ENCODE assay signal across 18 cellular contexts in the genomic region with DNA sequence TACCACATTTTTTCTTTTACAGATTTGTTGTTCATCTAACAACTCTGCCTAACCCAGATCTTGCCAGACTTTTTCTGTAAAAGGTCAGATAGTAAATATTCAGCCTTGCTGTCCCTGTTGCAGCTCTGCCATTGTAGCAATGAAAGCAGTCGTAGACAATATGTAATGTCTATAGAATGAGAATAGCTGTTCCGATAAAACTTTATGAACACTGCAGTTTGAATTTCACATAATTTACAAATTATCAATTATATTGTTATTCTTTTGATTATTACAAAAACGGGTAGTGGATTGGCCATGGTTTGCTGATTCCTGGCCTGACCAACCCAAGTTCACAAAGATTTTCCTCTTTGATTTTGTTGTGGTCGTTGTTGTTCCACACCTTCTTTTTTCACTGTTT. TPM values are rescaled to one million over a fixed set of nuclear protein-coding genes. Genes with fewer than 3 reads are reported as not detected.
DNase-seq lines count a peak whose midpoint lies in the region; ATAC-seq and TF ChIP-seq lines count a peak whose summit lies in the region.
"Had no signal": no experiment of that assay in that cellular context is flagged by ENCODE, and none has a peak within 500 bp of the region (broad histone marks: within the 10 kb centered on the region; RNA-seq: fewer than 3 reads in every experiment).

No MANE protein-coding gene starts in this region.

- no peaks in the 10 kb centered on the region for H4K20me1 ChIP-seq in mammary epithelial cell (ENCODE audit: insufficient read depth, low read length)

- in situ Hi-C loops in mammary epithelial cell (cut with MboI; ENCODE audit: low sequenced_read_pairs in 2 of 2) = loop anchor here in 1 of 2 donors (25.0 kb wide), 1 partner anchor 327 kb away; a partner anchor contains a TSS

- H2AFZ ChIP-seq in mammary epithelial cell (ENCODE audit: low read depth, low read length) = no peak overlapping the region

- H3K27me3 ChIP-seq in mammary epithelial cell (ENCODE audit: insufficient read depth, low read length) = no peaks in the 10 kb centered on the region
- H3K27me3 ChIP-seq in thoracic aorta (replicated peaks; ENCODE audit: insufficient read depth) = no peaks in the 10 kb centered on the region
- H3K27me3 ChIP-seq in BE2C = no peaks in the 10 kb centered on the region
- H3K27me3 ChIP-seq: esophagus squamous epithelium had no signal

- H3K27ac ChIP-seq in mammary epithelial cell (ENCODE audit: insufficient read depth, low read depth, low read length) = no peak overlapping the region
- H3K27ac ChIP-seq in thoracic aorta = no peak overlapping the region
- H3K27ac ChIP-seq: esophagus squamous epithelium had no signal

- H3K36me3 ChIP-seq in mammary epithelial cell (ENCODE audit: insufficient read depth, low read length) (no peaks in the 10 kb centered on the region), thoracic aorta (no peaks in the 10 kb centered on the region), BE2C (no peaks in the 10 kb centered on the region)
- H3K36me3 ChIP-seq: esophagus squamous epithelium had no signal

- ATAC-seq in thoracic aorta (ENCODE audit: insufficient number of reproducible peaks, low FRiP score, low read depth) = no peak
- ATAC-seq: HCT116, sciatic nerve had no signal

- DNase-seq in MCF 10A (ENCODE audit: unreplicated experiment) (no peak), mammary epithelial cell (no peak), glutamatergic neuron (no peak), thoracic aorta (ENCODE audit: low spot score) (no peak), foreskin fibroblast (no peak), posterior cingulate gyrus (no peak), BE2C (no peak)
- no peak for DNase-seq in activated CD4-positive, alpha-beta memory T cell treated with anti-CD3 and anti-CD28 coated beads, Interleukin-2, amount 10 ng/mL, durations not matched to agents 7 days and 5 days
- DNase-seq: activated CD4-positive, alpha-beta T cell treated with anti-CD3 and anti-CD28 coated beads for 1 hour; activated effector memory CD4-positive, alpha-beta T cell treated with Interleukin-2 at 50 U/mL for 16 hours; dermis blood vessel endothelial cell; esophagus squamous epithelium; head of caudate nucleus; NCI-H146; NCI-H226; stimulated activated CD4-positive, alpha-beta T cell treated with anti-CD3 and anti-CD28 coated beads, Interleukin-1b, Interleukin-23, amount 100 ng/mL, for 48 hours had no signal

- H3K4me3 ChIP-seq in mammary epithelial cell (replicated peaks in 1 of 3; ENCODE audit: insufficient read depth in 1 of 3, low read depth in 2 of 3, low read length in 3 of 3) (no peak overlapping the region), thoracic aorta (peak overlapping the region; percentile 98), foreskin fibroblast (ENCODE audit: low read depth in 1 of 2, low read length in 2 of 2) (no peak overlapping the region), BE2C (ENCODE audit: low read depth, low read length) (no peak overlapping the region)

- H3K4me1 Mint-ChIP-seq in MCF 10A (ENCODE audit: insufficient read depth, unreplicated experiment) (peaks cover 18% of the 10 kb centered on the region), glutamatergic neuron (ENCODE audit: low read depth, unreplicated experiment) (peaks cover 2% of the 10 kb centered on the region)
- H3K4me1 Mint-ChIP-seq in activated CD4-positive, alpha-beta memory T cell treated with anti-CD3 and anti-CD28 coated beads, Interleukin-2, amount 10 ng/mL, durations not matched to agents 7 days and 5 days = peaks cover 43% of the 10 kb centered on the region

- H3K4me1 ChIP-seq in mammary epithelial cell (ENCODE audit: insufficient read depth, low read length) (no peaks in the 10 kb centered on the region), thoracic aorta (ENCODE audit: control insufficient read depth in 1 of 2, low read depth in 2 of 2) (peaks cover 20 to 26% of the 10 kb centered on the region in 2 donors), BE2C (no peaks in the 10 kb centered on the region)

- POLR2A ChIA-PET in MCF 10A (lab: Yijun Ruan, JAX) = no interaction called here
- POLR2A ChIA-PET in activated CD4-positive, alpha-beta memory T cell treated with anti-CD3 and anti-CD28 coated beads, Interleukin-2, amount 10 ng/mL, durations not matched to agents 7 days and 5 days (lab: Charles Lee) = interaction anchor here (4.3 kb wide), 1 partner anchor 130 kb away, joined by 47 read pairs; a partner anchor contains a TSS

- H3K79me2 ChIP-seq in mammary epithelial cell (ENCODE audit: insufficient read depth, low read length) = peaks cover 41% of the 10 kb centered on the region

- no peak for TF ChIP-seq CTCF in MCF 10A (IDR thresholded peaks at IDR 0.05; ENCODE audit: unreplicated experiment)
- TF ChIP-seq CTCF in mammary epithelial cell (conservative IDR thresholded peaks at IDR 0.05 in 1 of 2, IDR thresholded peaks at IDR 0.05 in 1 of 2; ENCODE audit: extremely low read depth in 1 of 2, insufficient read depth in 1 of 2, low read depth in 1 of 2, low read length in 2 of 2) = no peak
- no peak for TF ChIP-seq CTCF in glutamatergic neuron (IDR thresholded peaks at IDR 0.05; ENCODE audit: partially characterized antibody, unreplicated experiment)
- TF ChIP-seq CTCF in thoracic aorta (IDR thresholded peaks at IDR 0.05) = no peak
- no peak for TF ChIP-seq CTCF in foreskin fibroblast (IDR thresholded peaks at IDR 0.05; ENCODE audit: low read depth, low read length)
- no peak for TF ChIP-seq CTCF in BE2C (IDR thresholded peaks at IDR 0.05; ENCODE audit: low read depth, low read length)

- H3K4me2 ChIP-seq in mammary epithelial cell (ENCODE audit: insufficient read depth, low read depth, low read length) = no peak overlapping the region

- CTCF ChIA-PET in MCF 10A (lab: Yijun Ruan, JAX) (no interaction called here), mammary epithelial cell (lab: Charles Lee; ENCODE audit: low non-redundant PET) (no interaction called here)
- CTCF ChIA-PET in activated CD4-positive, alpha-beta memory T cell treated with anti-CD3 and anti-CD28 coated beads, Interleukin-2, amount 10 ng/mL, durations not matched to agents 7 days and 5 days (lab: Charles Lee) = interaction anchor here (7.5 kb wide), 1 partner anchor 129 kb away, joined by 98 read pairs; a partner anchor contains a TSS

- dilution Hi-C loops in mammary epithelial cell (cut with HindIII; ENCODE audit: low sequenced_read_pairs) = no loop called here

- no peak overlapping the region for H3K9ac ChIP-seq in mammary epithelial cell (ENCODE audit: insufficient read depth, low read length)

- H3K9me3 Mint-ChIP-seq in MCF 10A (ENCODE audit: unreplicated experiment) (no peaks in the 10 kb centered on the region), glutamatergic neuron (ENCODE audit: unreplicated experiment) (no peaks in the 10 kb centered on the region)
- H3K9me3 Mint-ChIP-seq in activated CD4-positive, alpha-beta memory T cell treated with anti-CD3 and anti-CD28 coated beads, Interleukin-2, amount 10 ng/mL, durations not matched to agents 7 days and 5 days = no peaks in the 10 kb centered on the region

- BruUV-seq in MCF 10A (replicated peaks; lab: Mats Ljungman, UMichigan) = no TSS peak
- no TSS peak for BruUV-seq in mammary epithelial cell (replicated peaks; lab: Mats Ljungman, UMichigan)

- 100% methylated on average over 4 of the region's 4 CpGs for WGBS in mammary epithelial cell (ENCODE audit: low coverage, missing lambda C conversion rate)

- H3K27ac Mint-ChIP-seq in MCF 10A (ENCODE audit: low read depth, unreplicated experiment) (no peak overlapping the region), glutamatergic neuron (ENCODE audit: unreplicated experiment) (peak overlapping the region; percentile 6)
- no peak overlapping the region for H3K27ac Mint-ChIP-seq in activated CD4-positive, alpha-beta memory T cell treated with anti-CD3 and anti-CD28 coated beads, Interleukin-2, amount 10 ng/mL, durations not matched to agents 7 days and 5 days

- no peaks in the 10 kb centered on the region for H3K9me3 ChIP-seq in mammary epithelial cell (replicated peaks; ENCODE audit: insufficient read depth, low read length)
- H3K9me3 ChIP-seq in thoracic aorta = no peaks in the 10 kb centered on the region
- no peaks in the 10 kb centered on the region for H3K9me3 ChIP-seq in BE2C
- H3K9me3 ChIP-seq: esophagus squamous epithelium had no signal

- intact Hi-C loops in MCF 10A (cut with micrococcal nuclease) (no loop called here), mammary epithelial cell (cut with micrococcal nuclease) (no loop called here), posterior cingulate gyrus (cut with DNase I) (no loop called here)

- H3K27me3 Mint-ChIP-seq in MCF 10A (ENCODE audit: insufficient read depth, unreplicated experiment) (no peaks in the 10 kb centered on the region), glutamatergic neuron (ENCODE audit: unreplicated experiment) (peaks cover 1% of the 10 kb centered on the region)
- no peaks in the 10 kb centered on the region for H3K27me3 Mint-ChIP-seq in activated CD4-positive, alpha-beta memory T cell treated with anti-CD3 and anti-CD28 coated beads, Interleukin-2, amount 10 ng/mL, durations not matched to agents 7 days and 5 days

- H3K4me3 Mint-ChIP-seq in MCF 10A (ENCODE audit: unreplicated experiment) = peak overlapping the region; percentile 88
- peak overlapping the region; percentile 84 for H3K4me3 Mint-ChIP-seq in activated CD4-positive, alpha-beta memory T cell treated with anti-CD3 and anti-CD28 coated beads, Interleukin-2, amount 10 ng/mL, durations not matched to agents 7 days and 5 days
- peak overlapping the region; percentile 71 for H3K4me3 Mint-ChIP-seq in glutamatergic neuron (ENCODE audit: unreplicated experiment)

- H3K36me3 Mint-ChIP-seq in MCF 10A (ENCODE audit: insufficient read depth, unreplicated experiment) (peaks cover 5% of the 10 kb centered on the region), glutamatergic neuron (ENCODE audit: unreplicated experiment) (no peaks in the 10 kb centered on the region)
- peaks cover 36% of the 10 kb centered on the region for H3K36me3 Mint-ChIP-seq in activated CD4-positive, alpha-beta memory T cell treated with anti-CD3 and anti-CD28 coated beads, Interleukin-2, amount 10 ng/mL, durations not matched to agents 7 days and 5 days (ENCODE audit: low read depth)

RNA-seq across cellular contexts. Expression of a gene that starts 2.9 kb away (rescaled TPM):
- total RNA-seq in MCF 10A (2022) (11.8 and 20.9 TPM in 2 replicates), mammary epithelial cell (10 to 100 TPM in 1 of 2 donors, 1 to 10 TPM in 1; 8.0 to 13.6 TPM), glutamatergic neuron (ENCODE audit: unreplicated experiment) (23.4 TPM), thoracic aorta (10 to 100 TPM; 23.3 to 23.4 TPM)
- polyA plus RNA-seq in mammary epithelial cell = 5.2 TPM
- polyA minus RNA-seq in mammary epithelial cell = 1.8 TPM
- 10 to 100 TPM; 41.1 to 44.9 TPM for total RNA-seq in activated CD4-positive, alpha-beta memory T cell treated with anti-CD3 and anti-CD28 coated beads, Interleukin-2, amount 10 ng/mL, durations not matched to agents 7 days and 5 days
- 6.3 TPM for polyA plus RNA-seq in BE2C (2012; ENCODE audit: insufficient read depth, insufficient read length, low read depth)
